Comparison of ENCODE assay signal across 19 cellular contexts in genomic region chr7:5777932-5778331, GRCh38. TPM values are rescaled to one million over a fixed set of nuclear protein-coding genes. Genes with fewer than 3 reads are reported as not detected.
DNase-seq lines count a peak whose midpoint lies in the region; ATAC-seq and TF ChIP-seq lines count a peak whose summit lies in the region.
"Had no signal": no experiment of that assay in that cellular context is flagged by ENCODE, and none has a peak within 500 bp of the region (broad histone marks: within the 10 kb centered on the region; RNA-seq: fewer than 3 reads in every experiment).

No MANE protein-coding gene starts in this region.

- no peak for ATAC-seq in naive thymus-derived CD8-positive, alpha-beta T cell
- no peak for ATAC-seq in GM21737 (IDR thresholded peaks at IDR 0.05; ENCODE audit: unreplicated experiment)
- ATAC-seq: left ventricle myocardium superior, psoas muscle, SK-N-SH treated with all-trans-retinoic acid at 6 μM for 48 hours had no signal

- POLR2A ChIA-PET in CD8-positive, alpha-beta memory T cell (lab: Charles Lee) = no interaction called here
- POLR2A ChIA-PET in naive thymus-derived CD8-positive, alpha-beta T cell (lab: Charles Lee) = no interaction called here

- TF ChIP-seq POLR2A in testis (IDR thresholded peaks at IDR 0.05) = no peak

- DNase-seq in activated CD4-positive, alpha-beta T cell treated with anti-CD3 and anti-CD28 coated beads for 48 hours = peak; percentile 10
- DNase-seq in activated CD4-positive, alpha-beta T cell treated with anti-CD3 and anti-CD28 coated beads, Interleukin-2, amount 50 U/mL, for 1 hour = no peak
- no peak for DNase-seq in CD8-positive, alpha-beta memory T cell
- no peak for DNase-seq in activated T-helper 1 cell treated with anti-CD3 and anti-CD28 coated beads, Interleukin-12 subunit alpha, Interleukin-12 subunit beta, Interleukin-2, Interleukin-4 antibody, amounts not matched to agents 30 ng/mL and 10 ng/mL and 1 ng/mL, durations not matched to agents 14 hours and 24 hours and 36 hours (ENCODE audit: low spot score)
- no peak for DNase-seq in naive thymus-derived CD8-positive, alpha-beta T cell
- DNase-seq in foreskin fibroblast (no peak), testis (no peak)
- DNase-seq: 8988T; DMS53; effector CD4-positive, alpha-beta T cell; KG1; left ventricle myocardium superior; NCI-H1417 treated with DMSO at 0.1 percent for 48 hours; psoas muscle had no signal

- no peak for TF ChIP-seq CTCF in foreskin fibroblast (IDR thresholded peaks at IDR 0.05; ENCODE audit: low read depth, low read length)
- no peak for TF ChIP-seq CTCF in testis (IDR thresholded peaks at IDR 0.05)

- H3K4me3 Mint-ChIP-seq in CD8-positive, alpha-beta memory T cell = peak overlapping the region in 6 of 7 donors; percentile 9 to 86 (median 50)
- H3K4me3 Mint-ChIP-seq in activated T-helper 1 cell treated with anti-CD3 and anti-CD28 coated beads, Interleukin-12 subunit alpha, Interleukin-12 subunit beta, Interleukin-2, Interleukin-4 antibody, amounts not matched to agents 30 ng/mL and 10 ng/mL and 1 ng/mL, durations not matched to agents 14 hours and 24 hours and 36 hours = no peak overlapping the region
- H3K4me3 Mint-ChIP-seq in naive thymus-derived CD8-positive, alpha-beta T cell = peak overlapping the region in 8 of 10 donors; percentile 1 to 88 (median 28)

- H3K36me3 ChIP-seq in CD8-positive, alpha-beta memory T cell (ENCODE audit: insufficient read depth, low read length) = no peaks in the 10 kb centered on the region
- H3K36me3 ChIP-seq in testis (ENCODE audit: low read depth, missing control alignments) = no peaks in the 10 kb centered on the region

- peak overlapping the region; percentile 1 for H3K27ac ChIP-seq in CD8-positive, alpha-beta memory T cell (ENCODE audit: low read depth, low read length)
- H3K27ac ChIP-seq in testis = no peak overlapping the region
- H3K27ac ChIP-seq: BLaER1 treated with 17β-estradiol and CSF1 and Interleukin-3, amounts not matched to agents 10 nM and 100 nM; psoas muscle; tibial nerve had no signal

- peaks cover 56% of the 10 kb centered on the region for H3K4me1 ChIP-seq in CD8-positive, alpha-beta memory T cell (ENCODE audit: insufficient read depth, low read length)
- peaks cover 3% of the 10 kb centered on the region for H3K4me1 ChIP-seq in testis

- 74 to 85% methylated on average over 7 of the region's 7 CpGs for WGBS in testis, 2 donors

- no peaks in the 10 kb centered on the region for H3K9me3 Mint-ChIP-seq in CD8-positive, alpha-beta memory T cell
- H3K9me3 Mint-ChIP-seq in activated T-helper 1 cell treated with anti-CD3 and anti-CD28 coated beads, Interleukin-12 subunit alpha, Interleukin-12 subunit beta, Interleukin-2, Interleukin-4 antibody, amounts not matched to agents 30 ng/mL and 10 ng/mL and 1 ng/mL, durations not matched to agents 14 hours and 24 hours and 36 hours = no peaks in the 10 kb centered on the region
- H3K9me3 Mint-ChIP-seq in naive thymus-derived CD8-positive, alpha-beta T cell = peaks cover 0 to 3% (median 0%) of the 10 kb centered on the region in 9 donors

- peaks cover 0 to 34% (median 2%) of the 10 kb centered on the region in 3 donors for H3K36me3 Mint-ChIP-seq in CD8-positive, alpha-beta memory T cell
- peaks cover 24% of the 10 kb centered on the region for H3K36me3 Mint-ChIP-seq in activated T-helper 1 cell treated with anti-CD3 and anti-CD28 coated beads, Interleukin-12 subunit alpha, Interleukin-12 subunit beta, Interleukin-2, Interleukin-4 antibody, amounts not matched to agents 30 ng/mL and 10 ng/mL and 1 ng/mL, durations not matched to agents 14 hours and 24 hours and 36 hours (ENCODE audit: low read depth)
- H3K36me3 Mint-ChIP-seq in naive thymus-derived CD8-positive, alpha-beta T cell = peaks cover 0 to 50% (median 0%) of the 10 kb centered on the region in 3 donors

- H3K27me3 ChIP-seq in CD8-positive, alpha-beta memory T cell (ENCODE audit: insufficient read depth, low read length, poor library complexity, severe bottlenecking) = no peaks in the 10 kb centered on the region
- no peaks in the 10 kb centered on the region for H3K27me3 ChIP-seq in testis
- H3K27me3 ChIP-seq: BLaER1 treated with 17β-estradiol and CSF1 and Interleukin-3, amounts not matched to agents 10 nM and 100 nM; tibial nerve had no signal

- no peaks in the 10 kb centered on the region for H3K27me3 Mint-ChIP-seq in CD8-positive, alpha-beta memory T cell
- H3K27me3 Mint-ChIP-seq in activated T-helper 1 cell treated with anti-CD3 and anti-CD28 coated beads, Interleukin-12 subunit alpha, Interleukin-12 subunit beta, Interleukin-2, Interleukin-4 antibody, amounts not matched to agents 30 ng/mL and 10 ng/mL and 1 ng/mL, durations not matched to agents 14 hours and 24 hours and 36 hours (ENCODE audit: insufficient read depth) = no peaks in the 10 kb centered on the region
- no peaks in the 10 kb centered on the region for H3K27me3 Mint-ChIP-seq in naive thymus-derived CD8-positive, alpha-beta T cell

- peak overlapping the region in 6 of 8 donors; percentile 69 to 97 (median 89) for H3K27ac Mint-ChIP-seq in CD8-positive, alpha-beta memory T cell
- H3K27ac Mint-ChIP-seq in activated T-helper 1 cell treated with anti-CD3 and anti-CD28 coated beads, Interleukin-12 subunit alpha, Interleukin-12 subunit beta, Interleukin-2, Interleukin-4 antibody, amounts not matched to agents 30 ng/mL and 10 ng/mL and 1 ng/mL, durations not matched to agents 14 hours and 24 hours and 36 hours = peak overlapping the region; percentile 9
- peak overlapping the region; percentile 8 to 96 (median 81) for H3K27ac Mint-ChIP-seq in naive thymus-derived CD8-positive, alpha-beta T cell

- peaks cover 52 to 73% (median 70%) of the 10 kb centered on the region in 3 donors for H3K4me1 Mint-ChIP-seq in CD8-positive, alpha-beta memory T cell
- peaks cover 48% of the 10 kb centered on the region for H3K4me1 Mint-ChIP-seq in activated T-helper 1 cell treated with anti-CD3 and anti-CD28 coated beads, Interleukin-12 subunit alpha, Interleukin-12 subunit beta, Interleukin-2, Interleukin-4 antibody, amounts not matched to agents 30 ng/mL and 10 ng/mL and 1 ng/mL, durations not matched to agents 14 hours and 24 hours and 36 hours (ENCODE audit: low read depth)
- H3K4me1 Mint-ChIP-seq in naive thymus-derived CD8-positive, alpha-beta T cell = peaks cover 25 to 76% (median 65%) of the 10 kb centered on the region in 4 donors

- H3K9me3 ChIP-seq in CD8-positive, alpha-beta memory T cell (ENCODE audit: low read length) = no peaks in the 10 kb centered on the region
- H3K9me3 ChIP-seq in testis = no peaks in the 10 kb centered on the region
- H3K9me3 ChIP-seq: psoas muscle, tibial nerve had no signal

- intact Hi-C loops in activated T-helper 1 cell treated with anti-CD3 and anti-CD28 coated beads, Interleukin-12 subunit alpha, Interleukin-12 subunit beta, Interleukin-2, Interleukin-4 antibody, amounts not matched to agents 30 ng/mL and 10 ng/mL and 1 ng/mL, durations not matched to agents 14 hours and 24 hours and 36 hours (cut with micrococcal nuclease) = no loop called here
- intact Hi-C loops in testis (cut with DNase I; ENCODE audit: low total_unique reads) = no loop called here

- CTCF ChIA-PET in CD8-positive, alpha-beta memory T cell (lab: Charles Lee) = interaction anchor here (1.4 kb wide), 1 partner anchor 219 kb away, joined by 5 read pairs; no protein-coding TSS in a partner anchor

- no peak overlapping the region for H3K4me3 ChIP-seq in CD8-positive, alpha-beta memory T cell (ENCODE audit: low read length)
- H3K4me3 ChIP-seq in foreskin fibroblast (ENCODE audit: low read depth in 1 of 2, low read length in 2 of 2) = no peak overlapping the region
- H3K4me3 ChIP-seq in testis = no peak overlapping the region
- H3K4me3 ChIP-seq: BLaER1 treated with 17β-estradiol and CSF1 and Interleukin-3, amounts not matched to agents 10 nM and 100 nM; psoas muscle; smooth muscle cell; tibial nerve had no signal

RNA-seq across cellular contexts. Expression of gene RNF216, which starts 3.5 kb away (rescaled TPM):
- 10 to 100 TPM; 43.4 to 44.3 TPM for total RNA-seq in CD8-positive, alpha-beta memory T cell
- 42.8 TPM for polyA plus RNA-seq in CD8-positive, alpha-beta memory T cell
- 39.2 and 40.2 TPM in 2 replicates for total RNA-seq in activated T-helper 1 cell treated with anti-CD3 and anti-CD28 coated beads, Interleukin-12 subunit alpha, Interleukin-12 subunit beta, Interleukin-2, Interleukin-4 antibody, amounts not matched to agents 30 ng/mL and 10 ng/mL and 1 ng/mL, durations not matched to agents 14 hours and 24 hours and 36 hours
- 100 to 1,000 TPM; 114 to 115 TPM for total RNA-seq in naive thymus-derived CD8-positive, alpha-beta T cell
- 10 to 100 TPM; 28.4 to 47.6 (median 35.9) TPM for polyA plus RNA-seq in naive thymus-derived CD8-positive, alpha-beta T cell
- 100 to 1,000 TPM in 1 of 2 donors, 10 to 100 TPM in 1; 96.4 to 112 TPM for total RNA-seq in testis
- polyA plus RNA-seq in testis (ENCODE audit: insufficient read depth, low read depth, low replicate concordance) = 78.6 TPM

Comparison
In these comparisons a context has a peak if more than half of its experiments do, and no peak if none do; other contexts are left out.
1. H3K27ac Mint-ChIP-seq: peak in every context shown above with its lines; median percentile 89 in CD8-positive, alpha-beta memory T cell; 81 in naive thymus-derived CD8-positive, alpha-beta T cell; 9 in activated T-helper 1 cell treated with anti-CD3 and anti-CD28 coated beads, Interleukin-12 subunit alpha, Interleukin-12 subunit beta, Interleukin-2, Interleukin-4 antibody, amounts not matched to agents 30 ng/mL and 10 ng/mL and 1 ng/mL, durations not matched to agents 14 hours and 24 hours and 36 hours.